Comparison of ENCODE assay signal across 1 cellular context in the genomic region with DNA sequence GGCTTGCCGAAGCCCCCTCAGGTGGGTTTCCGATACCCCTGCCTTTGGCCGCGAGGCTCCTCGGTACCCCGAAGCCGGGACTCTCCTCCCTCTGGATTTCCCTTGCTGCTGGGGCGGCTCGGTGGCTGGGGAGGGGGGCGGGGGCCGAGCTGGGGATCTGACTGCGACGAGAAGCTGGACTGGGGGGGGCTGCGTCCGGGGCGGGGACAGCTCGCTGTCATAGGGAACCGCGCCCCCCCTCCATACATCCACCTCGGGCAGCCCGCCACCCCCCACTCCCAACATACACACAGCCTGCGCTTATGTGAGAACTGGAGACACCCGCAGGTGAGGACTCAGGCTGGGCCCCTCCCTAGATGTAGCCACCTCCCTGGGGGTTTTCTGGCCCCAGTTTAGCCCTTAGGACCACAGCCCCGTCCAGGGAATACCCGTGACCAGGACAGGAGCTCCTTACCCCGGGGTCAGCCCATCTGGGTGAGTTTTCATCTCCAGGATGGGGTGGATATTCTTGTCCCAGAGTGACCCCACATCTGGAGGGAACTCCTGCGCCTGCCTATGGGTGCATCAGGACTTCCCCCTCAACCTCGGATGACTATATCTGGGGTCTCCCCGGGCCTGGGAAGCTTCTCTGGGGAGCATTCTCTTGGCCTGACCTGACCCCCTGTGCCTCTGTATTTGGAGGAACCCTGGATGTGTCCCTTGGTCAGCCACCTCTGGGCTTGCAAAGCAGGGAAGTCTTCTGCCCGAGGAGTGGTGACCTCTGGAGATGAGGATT.
TF ChIP-seq lines count a peak whose summit lies in the region.

No MANE protein-coding gene starts in this region.

TF ChIP-seq in GM12878, 131 proteins besides CTCF, POLR2A, EP300 and RAD21:
- TF ChIP-seq KDM1A (IDR thresholded peaks at IDR 0.05; ENCODE audit: borderline replicate concordance), result no peak
- TF ChIP-seq BRCA1 (IDR thresholded peaks at IDR 0.05; ENCODE audit: low read depth, low read length), result no peak
- no peak for TF ChIP-seq TCF7 (IDR thresholded peaks at IDR 0.05; ENCODE audit: borderline replicate concordance)
